Comparison of ENCODE assay signal across 11 cellular contexts in the genomic region with DNA sequence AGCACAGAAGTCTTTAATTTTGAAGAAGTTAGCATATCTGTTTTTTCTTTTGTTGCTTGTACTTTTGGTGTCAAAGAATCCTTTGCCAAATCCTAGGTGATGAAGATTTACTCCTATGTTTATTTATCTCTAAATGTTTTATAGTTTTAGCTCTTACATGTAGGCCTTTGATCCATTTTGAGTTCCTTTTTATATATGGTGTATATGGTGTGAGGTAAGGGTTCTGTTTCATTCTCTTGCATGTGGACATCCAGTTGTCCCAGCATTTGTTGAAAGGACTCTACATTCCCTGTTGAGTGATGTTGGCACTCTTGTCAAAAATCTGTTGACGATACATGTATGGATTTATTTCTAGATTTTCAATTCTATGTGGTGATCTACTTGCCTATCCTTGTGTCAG.
"Had no signal": no experiment of that assay in that cellular context is flagged by ENCODE, and none has a peak within 500 bp of the region (broad histone marks: within the 10 kb centered on the region; RNA-seq: fewer than 3 reads in every experiment).

No MANE protein-coding gene starts in this region.

- H3K9me3 Mint-ChIP-seq: T-helper 1 cell treated with Interleukin-12 subunit alpha and Interleukin-12 subunit beta and Interleukin-4 antibody, amounts not matched to agents 30 μg/mL and 1 μg/mL, for 36 hours had no signal

- ATAC-seq: psoas muscle, right lobe of liver had no signal

- H3K9me3 ChIP-seq: esophagus muscularis mucosa, psoas muscle, right lobe of liver had no signal

- H3K27ac Mint-ChIP-seq: mesothelial cell of epicardium; neural progenitor cell; T-helper 1 cell treated with Interleukin-12 subunit alpha and Interleukin-12 subunit beta and Interleukin-4 antibody, amounts not matched to agents 30 μg/mL and 1 μg/mL, for 36 hours had no signal

- H3K4me3 Mint-ChIP-seq: mesothelial cell of epicardium; neural progenitor cell; T-helper 1 cell treated with Interleukin-12 subunit alpha and Interleukin-12 subunit beta and Interleukin-4 antibody, amounts not matched to agents 30 μg/mL and 1 μg/mL, for 36 hours had no signal

- DNase-seq: activated CD4-positive, CD25-positive, alpha-beta regulatory T cell; activated CD8-positive, alpha-beta memory T cell treated with anti-CD3 and anti-CD28 coated beads, Interleukin-2, amount 50 U/mL, for 48 hours; activated effector memory CD4-positive, alpha-beta T cell treated with Interleukin-2 at 50 U/mL for 16 hours; islet precursor cell; psoas muscle; right lobe of liver; SHP77 treated with DMSO at 0.1 percent for 48 hours had no signal

- H3K4me1 Mint-ChIP-seq: neural progenitor cell had no signal
